ENCODE assay signal across 15 cellular contexts in genomic region chrX:130680164-130681035, GRCh38.
DNase-seq lines count a peak whose midpoint lies in the region; FAIRE-seq and TF ChIP-seq lines count a peak whose summit lies in the region.
"Had no signal": no experiment of that assay in that cellular context is flagged by ENCODE, and none has a peak within 500 bp of the region (broad histone marks: within the 10 kb centered on the region; RNA-seq: fewer than 3 reads in every experiment).

No MANE protein-coding gene starts in this region.

- H2BK15ac ChIP-seq in mesenchymal stem cell (ENCODE audit: low read depth, poor library complexity, severe bottlenecking), result no peak overlapping the region

- H2BK5ac ChIP-seq in mesenchymal stem cell (ENCODE audit: low read depth, low read length, poor library complexity, severe bottlenecking), result no peak overlapping the region

- H3K27ac ChIP-seq in endothelial cell of umbilical vein (ENCODE audit: insufficient read depth, low read depth, low read length) (no peak overlapping the region), mesenchymal stem cell (ENCODE audit: low read length, poor library complexity, severe bottlenecking) (peak overlapping the region; percentile 68), smooth muscle cell (ENCODE audit: low read depth) (no peak overlapping the region)
- H3K27ac ChIP-seq: neutrophil had no signal

- no TSS peak for BruUV-seq in endothelial cell of umbilical vein (replicated peaks; lab: Mats Ljungman, UMichigan)

- H3K4me3 ChIP-seq in endothelial cell of umbilical vein (replicated peaks in 1 of 3; ENCODE audit: insufficient read depth in 1 of 3, low read depth in 1 of 3, low read length in 3 of 3) (no peak overlapping the region), mesenchymal stem cell (ENCODE audit: insufficient read depth in 1 of 2, low read depth in 1 of 2, low read length in 2 of 2) (no peak overlapping the region), smooth muscle cell (no peak overlapping the region)

- no peak overlapping the region for H3K18ac ChIP-seq in mesenchymal stem cell (ENCODE audit: low read depth in 1 of 2, low read length in 2 of 2)

- H3K36me3 ChIP-seq in endothelial cell of umbilical vein (ENCODE audit: control insufficient read depth in 2 of 2, extremely low read depth in 1 of 2, insufficient read depth in 2 of 2, low read length in 2 of 2) (no peaks in the 10 kb centered on the region), mesenchymal stem cell (ENCODE audit: control insufficient read depth in 1 of 2, insufficient read depth in 2 of 2, low read depth in 1 of 2, low read length in 2 of 2) (peaks cover 0 to 4% of the 10 kb centered on the region in 2 experiments), smooth muscle cell (ENCODE audit: low read depth) (no peaks in the 10 kb centered on the region)
- H3K36me3 ChIP-seq: neutrophil had no signal

- no peak overlapping the region for H3K14ac ChIP-seq in mesenchymal stem cell (ENCODE audit: low read length in 2 of 2)

- H2AFZ ChIP-seq in endothelial cell of umbilical vein (ENCODE audit: low read depth, low read length), result no peak overlapping the region
- H2AFZ ChIP-seq in mesenchymal stem cell (ENCODE audit: low read depth, low read length), result no peak overlapping the region
- no peak overlapping the region for H2AFZ ChIP-seq in smooth muscle cell (ENCODE audit: low read depth)

- 100% methylated on average over 1 of the region's 2 CpGs for WGBS in mesenchymal stem cell
- WGBS in smooth muscle cell (ENCODE audit: low lambda C conversion rate), result 82% methylated on average over 2 of the region's 2 CpGs

- H3K4me2 ChIP-seq in endothelial cell of umbilical vein (ENCODE audit: insufficient read depth, low read length) (no peak overlapping the region), mesenchymal stem cell (ENCODE audit: low read length, poor library complexity, severe bottlenecking) (no peak overlapping the region), smooth muscle cell (no peak overlapping the region)

- dilution Hi-C loops in endothelial cell of umbilical vein (cut with MboI; ENCODE audit: extremely low pct_ligation_motif_present, low sequenced_read_pairs), result no loop called here

- no peak overlapping the region for H3K4ac ChIP-seq in mesenchymal stem cell (ENCODE audit: low read depth in 1 of 2, low read length in 2 of 2)

- CTCF ChIA-PET in endothelial cell of umbilical vein (lab: Charles Lee), result no interaction called here

- H3K23ac ChIP-seq in mesenchymal stem cell (ENCODE audit: low read length in 2 of 2), result no peak overlapping the region

- H4K91ac ChIP-seq in mesenchymal stem cell (ENCODE audit: low read length), result no peak overlapping the region

- TF ChIP-seq CTCF in endothelial cell of umbilical vein (IDR thresholded peaks at IDR 0.05; ENCODE audit: extremely low read depth in 1 of 2, insufficient read depth in 1 of 2, low read depth in 1 of 2, low read length in 2 of 2) (no peak), smooth muscle cell (IDR thresholded peaks at IDR 0.05; ENCODE audit: borderline replicate concordance, insufficient read depth, poor library complexity, severe bottlenecking) (no peak)

- no peak overlapping the region for H2BK120ac ChIP-seq in mesenchymal stem cell (ENCODE audit: low read depth, low read length)

- H2BK12ac ChIP-seq in mesenchymal stem cell (ENCODE audit: low read length in 2 of 2), result no peak overlapping the region

- H3K9me1 ChIP-seq in endothelial cell of umbilical vein (replicated peaks; ENCODE audit: control insufficient read depth, extremely low read depth, insufficient read depth, low read length), result no peaks in the 10 kb centered on the region

- DNase-seq in AG08395 (ENCODE audit: low spot score) (peak; percentile 4), M059J (ENCODE audit: low read depth) (peak; percentile 65), endothelial cell of umbilical vein (ENCODE audit: low read depth, low spot score) (peak; percentile 13), mesenchymal stem cell (no peak), smooth muscle cell (lab: John Stamatoyannopoulos, UW; ENCODE audit: unreplicated experiment) (no peak), NCI-H2029 (lab: John Stamatoyannopoulos, UW) (no peak), DMS153 (lab: John Stamatoyannopoulos, UW) (no peak)
- no peak for DNase-seq in activated CD4-positive, CD25-positive, alpha-beta regulatory T cell (lab: John Stamatoyannopoulos, UW)
- DNase-seq: activated CD4-positive, alpha-beta T cell treated with anti-CD3 and anti-CD28 coated beads for 1 hour; effector CD4-positive, alpha-beta T cell; NCI-H1048; NCI-H2107; stimulated activated naive CD4-positive, alpha-beta T cell treated with Interleukin-2 at 50 U/mL for 16 hours; T-helper 2 cell had no signal

- no peaks in the 10 kb centered on the region for H3F3A ChIP-seq in smooth muscle cell (ENCODE audit: low read depth)

- no peak overlapping the region for H4K8ac ChIP-seq in mesenchymal stem cell (ENCODE audit: low read length)

- no peaks in the 10 kb centered on the region for H3K27me3 ChIP-seq in endothelial cell of umbilical vein (ENCODE audit: control insufficient read depth in 2 of 2, insufficient read depth in 2 of 2, low read length in 2 of 2)
- H3K27me3 ChIP-seq in mesenchymal stem cell (ENCODE audit: control insufficient read depth in 1 of 2, insufficient read depth in 1 of 2, low read length in 2 of 2), result peaks cover 0 to 6% of the 10 kb centered on the region in 2 experiments
- peaks cover 14% of the 10 kb centered on the region for H3K27me3 ChIP-seq in smooth muscle cell (ENCODE audit: low read depth)
- H3K27me3 ChIP-seq: neutrophil had no signal

- H3K9ac ChIP-seq in endothelial cell of umbilical vein (replicated peaks; ENCODE audit: extremely low read depth, insufficient read depth, low read length) (no peak overlapping the region), mesenchymal stem cell (ENCODE audit: low read length) (peak overlapping the region; percentile 20), smooth muscle cell (ENCODE audit: low read depth) (no peak overlapping the region)

- no peak for TF ChIP-seq POLR2A in endothelial cell of umbilical vein (IDR thresholded peaks at IDR 0.05; ENCODE audit: low read depth, low read length)

- no peaks in the 10 kb centered on the region for H3K79me1 ChIP-seq in mesenchymal stem cell (replicated peaks; ENCODE audit: low read length, poor library complexity, severe bottlenecking)

- peak; percentile 83 for FAIRE-seq in endothelial cell of umbilical vein (lab: Jason Lieb, UNC)

- H4K20me1 ChIP-seq in endothelial cell of umbilical vein (replicated peaks; ENCODE audit: control insufficient read depth, extremely low read depth, insufficient read depth, low read length) (no peaks in the 10 kb centered on the region), smooth muscle cell (ENCODE audit: low read depth) (no peaks in the 10 kb centered on the region)

- intact Hi-C loops in endothelial cell of umbilical vein (cut with micrococcal nuclease), result no loop called here

- POLR2A ChIA-PET in endothelial cell of umbilical vein (lab: Charles Lee), result no interaction called here

- H3K79me2 ChIP-seq in endothelial cell of umbilical vein (ENCODE audit: control insufficient read depth, insufficient read depth, low read length) (no peaks in the 10 kb centered on the region), smooth muscle cell (ENCODE audit: low read depth) (no peaks in the 10 kb centered on the region)

- no peak overlapping the region for H2AK5ac ChIP-seq in mesenchymal stem cell (ENCODE audit: low read length, severe bottlenecking)

- H3K9me3 ChIP-seq in endothelial cell of umbilical vein (replicated peaks; ENCODE audit: control insufficient read depth, insufficient read depth, low read length) (no peaks in the 10 kb centered on the region), mesenchymal stem cell (ENCODE audit: control insufficient read depth, low read length) (no peaks in the 10 kb centered on the region), smooth muscle cell (replicated peaks; ENCODE audit: low read depth) (peaks cover 1% of the 10 kb centered on the region)
- H3K9me3 ChIP-seq: neutrophil had no signal

- H3K4me1 ChIP-seq in endothelial cell of umbilical vein (ENCODE audit: control insufficient read depth, extremely low read depth, insufficient read depth, low read length), result no peaks in the 10 kb centered on the region
- H3K4me1 ChIP-seq in mesenchymal stem cell (ENCODE audit: control insufficient read depth, insufficient read depth, low read depth, low read length), result no peaks in the 10 kb centered on the region
- H3K4me1 ChIP-seq in smooth muscle cell (ENCODE audit: low read depth), result no peaks in the 10 kb centered on the region

TF ChIP-seq in endothelial cell of umbilical vein, 7 proteins besides CTCF, POLR2A, EP300 and RAD21:
- TF ChIP-seq JUN (IDR thresholded peaks at IDR 0.05; ENCODE audit: borderline replicate concordance, insufficient read depth, insufficient read length, low read depth), result no peak
- no peak for TF ChIP-seq EZH2 (IDR thresholded peaks at IDR 0.05; ENCODE audit: borderline replicate concordance, low read depth, low read length, severe bottlenecking)
- TF ChIP-seq MYC (IDR thresholded peaks at IDR 0.05; ENCODE audit: low read depth, low read length), result no peak
- no peak for TF ChIP-seq MAX (IDR thresholded peaks at IDR 0.05; ENCODE audit: insufficient read depth, insufficient read length)
- TF ChIP-seq GATA2 (IDR thresholded peaks at IDR 0.05; ENCODE audit: insufficient read depth, insufficient read length, low read depth, low read length), result no peak
- TF ChIP-seq POLR2AphosphoS5 (IDR thresholded peaks at IDR 0.05; ENCODE audit: insufficient read depth, low read depth, low read length), result no peak

Comparison
In these comparisons a context has a peak if more than half of its experiments do, and no peak if none do; other contexts are left out.
1. DNase-seq: peak in AG08395 (single experiment), M059J (single experiment) and endothelial cell of umbilical vein (single experiment); none in mesenchymal stem cell (single experiment), activated CD4-positive, CD25-positive, alpha-beta regulatory T cell (0 of 4), smooth muscle cell (single experiment), NCI-H2029 (single experiment) and DMS153 (single experiment).